Comparison of ENCODE assay signal across 7 cellular contexts in genomic region chr5:81069965-81070364, GRCh38.
"Had no signal": no experiment of that assay in that cellular context is flagged by ENCODE, and none has a peak within 500 bp of the region (broad histone marks: within the 10 kb centered on the region; RNA-seq: fewer than 3 reads in every experiment).

No MANE protein-coding gene starts in this region.

- H3K27ac Mint-ChIP-seq: IgD-negative memory B cell had no signal

- H3K4me3 Mint-ChIP-seq: IgD-negative memory B cell had no signal

- H3K4me1 Mint-ChIP-seq: IgD-negative memory B cell had no signal

- H3K4me3 ChIP-seq: K562 had no signal

- ATAC-seq: K562 had no signal

- DNase-seq: IMR-90, KBM-7, KG1 had no signal

- H3K9me3 Mint-ChIP-seq: IgD-negative memory B cell had no signal

- FAIRE-seq: HTR-8/SVneo, K562 had no signal

- H3K27ac ChIP-seq: HL-60 had no signal
